1 cellular context compared by ENCODE assay signal in genomic region chr1:229258031-229258850, GRCh38.
TF ChIP-seq lines count a peak whose summit lies in the region.

No MANE protein-coding gene starts in this region.

TF ChIP-seq in K562, 482 proteins besides CTCF, POLR2A, EP300 and RAD21 (continued from another document):
- no peak for TF ChIP-seq STAT6 (CRISPR knock-in tag; IDR thresholded peaks at IDR 0.05)
- peak; percentile 87 for TF ChIP-seq ARID2 (IDR thresholded peaks at IDR 0.05)
- peak; percentile 92 for TF ChIP-seq SMC3 (conservative IDR thresholded peaks at IDR 0.05; ENCODE audit: insufficient read depth, low read depth, low read length)
- TF ChIP-seq PRMT5 (CRISPR knock-in tag; IDR thresholded peaks at IDR 0.05): no peak
- peak; percentile 57 for TF ChIP-seq TEAD4 (IDR thresholded peaks at IDR 0.05; ENCODE audit: low read length)
- no peak for TF ChIP-seq TEAD4 (CRISPR knock-in tag; IDR thresholded peaks at IDR 0.05; ENCODE audit: borderline replicate concordance)
- TF ChIP-seq ZNF146 (CRISPR knock-in tag; IDR thresholded peaks at IDR 0.05; ENCODE audit: unreplicated experiment): no peak
- peak; percentile 60; the same call in 1 of the 2 replicates for TF ChIP-seq RB1 (IDR thresholded peaks at IDR 0.05; ENCODE audit: low read depth)
- TF ChIP-seq EHMT2 (IDR thresholded peaks at IDR 0.05): no peak
- TF ChIP-seq POLR2AphosphoS2 (IDR thresholded peaks at IDR 0.05; ENCODE audit: low read length): no peak
- peak; percentile 62 for TF ChIP-seq CC2D1A (IDR thresholded peaks at IDR 0.05)
- TF ChIP-seq DEAF1 (CRISPR knock-in tag; IDR thresholded peaks at IDR 0.05): peak; percentile 96
TF ChIP-seq in K562: peak in this region for 9.
